11 cellular contexts compared by ENCODE assay signal in genomic region chr6:8108031-8108660, GRCh38. TPM values are rescaled to one million over a fixed set of nuclear protein-coding genes. Genes with fewer than 3 reads are reported as not detected.
A peak's percentile ranks its signal among the peaks of the same experiment; 100 is the strongest.
DNase-seq lines count a peak whose midpoint lies in the region; ATAC-seq and TF ChIP-seq lines count a peak whose summit lies in the region.
"Had no signal": no experiment of that assay in that cellular context is flagged by ENCODE, and none has a peak within 500 bp of the region (broad histone marks: within the 10 kb centered on the region; RNA-seq: fewer than 3 reads in every experiment).

No MANE protein-coding gene starts in this region.

- intact Hi-C loops in mammary epithelial cell (cut with micrococcal nuclease) (no loop called here), right lobe of liver (cut with DNase I) (no loop called here)

- H4K20me1 ChIP-seq in mammary epithelial cell (ENCODE audit: insufficient read depth, low read length) = no peaks in the 10 kb centered on the region

- H3K4me1 ChIP-seq in mammary epithelial cell (ENCODE audit: insufficient read depth, low read length) (peaks cover 14% of the 10 kb centered on the region), right lobe of liver (no peaks in the 10 kb centered on the region)
- H3K4me1 ChIP-seq: suprapubic skin had no signal

- BruUV-seq in mammary epithelial cell (replicated peaks; lab: Mats Ljungman, UMichigan) = no TSS peak

- in situ Hi-C loops in mammary epithelial cell (cut with MboI; ENCODE audit: low sequenced_read_pairs in 2 of 2) = no loop called here

- peak overlapping the region; percentile 51 for H3K4me2 ChIP-seq in mammary epithelial cell (ENCODE audit: insufficient read depth, low read depth, low read length)

- H2AFZ ChIP-seq in mammary epithelial cell (ENCODE audit: low read depth, low read length) = peak overlapping the region; percentile 87

- ATAC-seq in right lobe of liver = peak; percentile 28 to 82 (median 58)

- H3K4me3 ChIP-seq in mammary epithelial cell (replicated peaks in 1 of 3; ENCODE audit: insufficient read depth in 1 of 3, low read depth in 2 of 3, low read length in 3 of 3) (no peak overlapping the region), right lobe of liver (no peak overlapping the region)
- H3K4me3 ChIP-seq: skin epidermis, suprapubic skin had no signal

- no peak for TF ChIP-seq POLR2A in right lobe of liver (IDR thresholded peaks at IDR 0.05)

- no peaks in the 10 kb centered on the region for H3K79me2 ChIP-seq in mammary epithelial cell (ENCODE audit: insufficient read depth, low read length)

- CTCF ChIA-PET in mammary epithelial cell (lab: Charles Lee; ENCODE audit: low non-redundant PET) = no interaction called here

- 20% methylated on average over 4 of the region's 4 CpGs for WGBS in mammary epithelial cell (ENCODE audit: low coverage, missing lambda C conversion rate)
- WGBS in right lobe of liver (ENCODE audit: insufficient coverage, low coverage, low lambda C conversion rate, missing lambda C conversion rate) = 68% methylated on average over 4 of the region's 4 CpGs

- dilution Hi-C loops in mammary epithelial cell (cut with HindIII; ENCODE audit: low sequenced_read_pairs) = no loop called here

- DNase-seq in AG20443 (ENCODE audit: low spot score) (peak; percentile 83), M059J (ENCODE audit: low read depth) (peak; percentile 94), mammary epithelial cell (peak; percentile 89), right lobe of liver (no peak), DMS153 treated with DMSO at 0.1 percent for 48 hours (lab: John Stamatoyannopoulos, UW; ENCODE audit: unreplicated experiment) (no peak), RPMI8226 (no peak), NCI-H1694 (lab: John Stamatoyannopoulos, UW) (no peak)
- DNase-seq in stimulated activated CD4-positive, alpha-beta T cell treated with anti-CD3 and anti-CD28 coated beads, Interleukin-15, amount 100 ng/mL, for 24 hours = no peak
- DNase-seq: NCI-H1092 had no signal

- H3K27ac ChIP-seq in mammary epithelial cell (ENCODE audit: insufficient read depth, low read depth, low read length) (peak overlapping the region; percentile 65), right lobe of liver (no peak overlapping the region)
- H3K27ac ChIP-seq: skin epidermis, suprapubic skin had no signal

- no peaks in the 10 kb centered on the region for H3K36me3 ChIP-seq in mammary epithelial cell (ENCODE audit: insufficient read depth, low read length)
- H3K36me3 ChIP-seq in right lobe of liver = no peaks in the 10 kb centered on the region
- H3K36me3 ChIP-seq: suprapubic skin had no signal

- no peak overlapping the region for H3K9ac ChIP-seq in mammary epithelial cell (ENCODE audit: insufficient read depth, low read length)

- TF ChIP-seq CTCF in mammary epithelial cell (conservative IDR thresholded peaks at IDR 0.05 in 1 of 2, IDR thresholded peaks at IDR 0.05 in 1 of 2; ENCODE audit: extremely low read depth in 1 of 2, insufficient read depth in 1 of 2, low read depth in 1 of 2, low read length in 2 of 2) (no peak), right lobe of liver (IDR thresholded peaks at IDR 0.05) (no peak)

- H3K27me3 ChIP-seq in mammary epithelial cell (ENCODE audit: insufficient read depth, low read length) (no peaks in the 10 kb centered on the region), right lobe of liver (no peaks in the 10 kb centered on the region)

- H3K9me3 ChIP-seq in mammary epithelial cell (replicated peaks; ENCODE audit: insufficient read depth, low read length) (peaks cover 6% of the 10 kb centered on the region), right lobe of liver (no peaks in the 10 kb centered on the region)
- H3K9me3 ChIP-seq: suprapubic skin had no signal

RNA-seq across cellular contexts. Expression of gene EEF1E1, which starts 5.8 kb away (rescaled TPM):
- total RNA-seq in M059J (2014; rRNA removed; shearing (Covaris generic)) = 243 and 279 TPM in 2 replicates
- total RNA-seq in mammary epithelial cell = 10 to 100 TPM; 20.2 to 39.6 TPM
- 55.4 TPM for polyA plus RNA-seq in mammary epithelial cell
- polyA minus RNA-seq in mammary epithelial cell = 14.2 TPM
- 10 to 100 TPM in 3 of 6 experiments, 1 to 10 TPM in 3; 4.6 to 33.9 (median 10.1) TPM for total RNA-seq in right lobe of liver

RNA-seq across cellular contexts. Expression of gene BLOC1S5, which starts 44.0 kb away (rescaled TPM):
- 16.1 and 19.1 TPM in 2 replicates for total RNA-seq in M059J (2014; rRNA removed; shearing (Covaris generic))
- 10 to 100 TPM in 1 of 2 donors, 1 to 10 TPM in 1; 9.0 to 11.9 TPM for total RNA-seq in mammary epithelial cell
- 4.2 TPM for polyA plus RNA-seq in mammary epithelial cell
- polyA minus RNA-seq in mammary epithelial cell = 4.4 TPM
- total RNA-seq in right lobe of liver = 10 to 100 TPM in 1 of 6 experiments, 1 to 10 TPM in 5; 4.4 to 10.7 (median 7.4) TPM

Comparison
In these comparisons a context has a peak if more than half of its experiments do, and no peak if none do; other contexts are left out.
1. DNase-seq: peak in AG20443 (single experiment), M059J (single experiment) and mammary epithelial cell (single experiment); none in right lobe of liver (0 of 3), stimulated activated CD4-positive, alpha-beta T cell treated with anti-CD3 and anti-CD28 coated beads, Interleukin-15, amount 100 ng/mL, for 24 hours (single experiment), DMS153 treated with DMSO at 0.1 percent for 48 hours (single experiment), RPMI8226 (single experiment) and NCI-H1694 (single experiment).